ENCODE assay signal across 15 cellular contexts in the genomic region with DNA sequence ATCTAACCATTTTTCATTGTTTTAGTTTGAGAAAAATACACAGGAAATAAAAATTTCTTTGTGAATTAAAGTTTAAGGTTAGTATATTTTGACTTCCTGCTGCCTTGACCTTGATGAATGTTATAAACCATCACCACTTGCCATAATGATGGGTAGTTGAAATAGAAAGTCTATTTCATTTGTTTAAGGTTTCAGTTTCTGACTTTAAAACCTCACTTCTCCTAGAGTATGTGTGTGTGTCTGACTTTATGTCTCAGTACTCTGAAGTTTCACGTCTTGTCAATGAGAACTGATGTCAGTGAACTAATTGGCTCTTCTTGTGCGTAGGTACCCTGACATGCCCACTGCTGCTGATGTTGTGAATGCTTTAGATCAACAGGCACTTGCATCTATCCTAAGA.
DNase-seq lines count a peak whose midpoint lies in the region; ATAC-seq and TF ChIP-seq lines count a peak whose summit lies in the region.
"Had no signal": no experiment of that assay in that cellular context is flagged by ENCODE, and none has a peak within 500 bp of the region (broad histone marks: within the 10 kb centered on the region; RNA-seq: fewer than 3 reads in every experiment).

No MANE protein-coding gene starts in this region.

- no peak for TF ChIP-seq CTCF in Calu3 (IDR thresholded peaks at IDR 0.05; ENCODE audit: unreplicated experiment)

- peak overlapping the region; percentile 32 for H3K27ac Mint-ChIP-seq in activated naive CD8-positive, alpha-beta T cell treated with anti-CD3 and anti-CD28 coated beads, Interleukin-2, amount 10 ng/mL, durations not matched to agents 7 days and 5 days
- no peak overlapping the region for H3K27ac Mint-ChIP-seq in activated naive CD8-positive, alpha-beta T cell treated with anti-CD3 and anti-CD28 coated beads, Interleukin-2, amount 50 U/mL, for 24 hours
- H3K27ac Mint-ChIP-seq in Calu3 (ENCODE audit: unreplicated experiment) = no peak overlapping the region
- H3K27ac Mint-ChIP-seq in activated naive CD8-positive, alpha-beta T cell treated with anti-CD3 and anti-CD28 coated beads for 36 hours = no peak overlapping the region
- H3K27ac Mint-ChIP-seq: effector memory CD8-positive, alpha-beta T cell had no signal

- CTCF ChIA-PET in Calu3 (lab: Charles Lee) = no interaction called here

- no peaks in the 10 kb centered on the region for H3K9me3 Mint-ChIP-seq in activated naive CD8-positive, alpha-beta T cell treated with anti-CD3 and anti-CD28 coated beads, Interleukin-2, amount 10 ng/mL, durations not matched to agents 7 days and 5 days
- H3K9me3 Mint-ChIP-seq in activated naive CD8-positive, alpha-beta T cell treated with anti-CD3 and anti-CD28 coated beads, Interleukin-2, amount 50 U/mL, for 24 hours = no peaks in the 10 kb centered on the region
- no peaks in the 10 kb centered on the region for H3K9me3 Mint-ChIP-seq in Calu3 (ENCODE audit: low read depth, unreplicated experiment)
- peaks cover 2% of the 10 kb centered on the region for H3K9me3 Mint-ChIP-seq in activated naive CD8-positive, alpha-beta T cell treated with anti-CD3 and anti-CD28 coated beads for 36 hours
- H3K9me3 Mint-ChIP-seq: effector memory CD8-positive, alpha-beta T cell had no signal

- no peak overlapping the region for H3K4me3 Mint-ChIP-seq in activated naive CD8-positive, alpha-beta T cell treated with anti-CD3 and anti-CD28 coated beads, Interleukin-2, amount 10 ng/mL, durations not matched to agents 7 days and 5 days
- no peak overlapping the region for H3K4me3 Mint-ChIP-seq in activated naive CD8-positive, alpha-beta T cell treated with anti-CD3 and anti-CD28 coated beads, Interleukin-2, amount 50 U/mL, for 24 hours
- no peak overlapping the region for H3K4me3 Mint-ChIP-seq in Calu3 (ENCODE audit: low read depth, unreplicated experiment)
- H3K4me3 Mint-ChIP-seq in activated naive CD8-positive, alpha-beta T cell treated with anti-CD3 and anti-CD28 coated beads for 36 hours = no peak overlapping the region
- H3K4me3 Mint-ChIP-seq: effector memory CD8-positive, alpha-beta T cell had no signal

- POLR2A ChIA-PET in activated naive CD8-positive, alpha-beta T cell treated with anti-CD3 and anti-CD28 coated beads, Interleukin-2, amount 10 ng/mL, durations not matched to agents 7 days and 5 days (lab: Charles Lee) = no interaction called here

- peaks cover 24% of the 10 kb centered on the region for H3K36me3 Mint-ChIP-seq in activated naive CD8-positive, alpha-beta T cell treated with anti-CD3 and anti-CD28 coated beads, Interleukin-2, amount 10 ng/mL, durations not matched to agents 7 days and 5 days
- H3K36me3 Mint-ChIP-seq in activated naive CD8-positive, alpha-beta T cell treated with anti-CD3 and anti-CD28 coated beads, Interleukin-2, amount 50 U/mL, for 24 hours (ENCODE audit: low read depth) = peaks cover 35% of the 10 kb centered on the region
- H3K36me3 Mint-ChIP-seq in Calu3 (ENCODE audit: insufficient read depth, unreplicated experiment) = no peaks in the 10 kb centered on the region
- H3K36me3 Mint-ChIP-seq in activated naive CD8-positive, alpha-beta T cell treated with anti-CD3 and anti-CD28 coated beads for 36 hours = peaks cover 27% of the 10 kb centered on the region

- intact Hi-C loops in Calu3 (cut with micrococcal nuclease; ENCODE audit: unreplicated experiment) = no loop called here

- ATAC-seq in activated naive CD8-positive, alpha-beta T cell treated with anti-CD3 and anti-CD28 coated beads, Interleukin-2, amount 10 ng/mL, durations not matched to agents 7 days and 5 days (ENCODE audit: low read depth) = no peak
- ATAC-seq in activated naive CD8-positive, alpha-beta T cell treated with anti-CD3 and anti-CD28 coated beads, Interleukin-2, amount 50 U/mL, for 24 hours = no peak
- ATAC-seq in GM21619 (IDR thresholded peaks at IDR 0.05; ENCODE audit: unreplicated experiment) (peak; percentile 98), HG03066 (IDR thresholded peaks at IDR 0.05; ENCODE audit: low read depth, unreplicated experiment) (peak; percentile 96)
- ATAC-seq: effector memory CD8-positive, alpha-beta T cell had no signal

- no TSS peak for BruUV-seq in Calu3 (replicated peaks; lab: Mats Ljungman, UMichigan)

- no peak for DNase-seq in activated naive CD8-positive, alpha-beta T cell treated with anti-CD3 and anti-CD28 coated beads, Interleukin-2, amount 10 ng/mL, durations not matched to agents 7 days and 5 days
- no peak for DNase-seq in activated naive CD8-positive, alpha-beta T cell treated with anti-CD3 and anti-CD28 coated beads, Interleukin-2, amount 50 U/mL, for 24 hours
- DNase-seq in EL (no peak), Calu3 (no peak), NCI-H1105 treated with DMSO at 0.1 percent for 48 hours (lab: John Stamatoyannopoulos, UW) (no peak)
- DNase-seq in activated naive CD8-positive, alpha-beta T cell treated with anti-CD3 and anti-CD28 coated beads for 36 hours = no peak
- DNase-seq: 8988T; DMS79; effector memory CD8-positive, alpha-beta T cell; GM23248; left ventricle myocardium inferior; stimulated activated CD4-positive, alpha-beta T cell treated with anti-CD3 and anti-CD28 coated beads, Interleukin-12 subunit alpha, Interleukin-12 subunit beta, amount 100 ng/mL, for 4 hours; T-helper 9 cell had no signal

- no peaks in the 10 kb centered on the region for H3K27me3 Mint-ChIP-seq in activated naive CD8-positive, alpha-beta T cell treated with anti-CD3 and anti-CD28 coated beads, Interleukin-2, amount 10 ng/mL, durations not matched to agents 7 days and 5 days
- H3K27me3 Mint-ChIP-seq in activated naive CD8-positive, alpha-beta T cell treated with anti-CD3 and anti-CD28 coated beads, Interleukin-2, amount 50 U/mL, for 24 hours = no peaks in the 10 kb centered on the region
- no peaks in the 10 kb centered on the region for H3K27me3 Mint-ChIP-seq in Calu3 (ENCODE audit: unreplicated experiment)
- H3K27me3 Mint-ChIP-seq in activated naive CD8-positive, alpha-beta T cell treated with anti-CD3 and anti-CD28 coated beads for 36 hours = no peaks in the 10 kb centered on the region
- H3K27me3 Mint-ChIP-seq: effector memory CD8-positive, alpha-beta T cell had no signal

- H3K4me1 Mint-ChIP-seq in activated naive CD8-positive, alpha-beta T cell treated with anti-CD3 and anti-CD28 coated beads, Interleukin-2, amount 10 ng/mL, durations not matched to agents 7 days and 5 days = peaks cover 4% of the 10 kb centered on the region
- H3K4me1 Mint-ChIP-seq in activated naive CD8-positive, alpha-beta T cell treated with anti-CD3 and anti-CD28 coated beads, Interleukin-2, amount 50 U/mL, for 24 hours = no peaks in the 10 kb centered on the region
- H3K4me1 Mint-ChIP-seq in Calu3 (ENCODE audit: low read depth, unreplicated experiment) = no peaks in the 10 kb centered on the region
- no peaks in the 10 kb centered on the region for H3K4me1 Mint-ChIP-seq in activated naive CD8-positive, alpha-beta T cell treated with anti-CD3 and anti-CD28 coated beads for 36 hours

Comparison
In these comparisons a context has a peak if more than half of its experiments do, and no peak if none do; other contexts are left out.
1. ATAC-seq: peak in GM21619 (single experiment) and HG03066 (single experiment); none in activated naive CD8-positive, alpha-beta T cell treated with anti-CD3 and anti-CD28 coated beads, Interleukin-2, amount 10 ng/mL, durations not matched to agents 7 days and 5 days (single experiment) and activated naive CD8-positive, alpha-beta T cell treated with anti-CD3 and anti-CD28 coated beads, Interleukin-2, amount 50 U/mL, for 24 hours (single experiment).